1 cellular context compared by ENCODE assay signal in the genomic region with DNA sequence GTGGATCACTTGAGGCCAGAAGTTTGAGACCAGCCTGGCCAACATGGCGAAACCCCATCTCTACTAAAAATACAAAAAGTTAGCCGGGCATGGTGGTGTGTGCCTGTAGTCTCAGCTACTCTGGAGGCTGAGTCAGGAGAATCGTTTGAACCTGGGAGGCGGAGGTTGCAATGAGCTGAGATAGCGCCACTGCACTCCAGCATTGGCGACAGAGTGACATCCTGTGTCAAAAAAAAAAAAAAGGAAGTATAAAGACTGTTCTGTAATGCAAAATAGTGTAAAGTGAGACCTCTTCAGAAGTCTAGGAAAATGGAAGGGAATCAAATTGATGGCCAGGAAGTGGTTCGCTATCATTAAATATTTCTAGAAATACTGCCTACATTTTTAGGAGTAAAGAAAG.
TF ChIP-seq lines count a peak whose summit lies in the region.

No MANE protein-coding gene starts in this region.

TF ChIP-seq in K562, 482 proteins besides CTCF, POLR2A, EP300 and RAD21:
- TF ChIP-seq MEIS2 (IDR thresholded peaks at IDR 0.05; ENCODE audit: partially characterized antibody), result peak; percentile 6
- TF ChIP-seq ZNF316 (IDR thresholded peaks at IDR 0.05), result 0 out of 2 replicates have a peak, but pooled peaks have one; percentile 4
- TF ChIP-seq, protein P1, sequence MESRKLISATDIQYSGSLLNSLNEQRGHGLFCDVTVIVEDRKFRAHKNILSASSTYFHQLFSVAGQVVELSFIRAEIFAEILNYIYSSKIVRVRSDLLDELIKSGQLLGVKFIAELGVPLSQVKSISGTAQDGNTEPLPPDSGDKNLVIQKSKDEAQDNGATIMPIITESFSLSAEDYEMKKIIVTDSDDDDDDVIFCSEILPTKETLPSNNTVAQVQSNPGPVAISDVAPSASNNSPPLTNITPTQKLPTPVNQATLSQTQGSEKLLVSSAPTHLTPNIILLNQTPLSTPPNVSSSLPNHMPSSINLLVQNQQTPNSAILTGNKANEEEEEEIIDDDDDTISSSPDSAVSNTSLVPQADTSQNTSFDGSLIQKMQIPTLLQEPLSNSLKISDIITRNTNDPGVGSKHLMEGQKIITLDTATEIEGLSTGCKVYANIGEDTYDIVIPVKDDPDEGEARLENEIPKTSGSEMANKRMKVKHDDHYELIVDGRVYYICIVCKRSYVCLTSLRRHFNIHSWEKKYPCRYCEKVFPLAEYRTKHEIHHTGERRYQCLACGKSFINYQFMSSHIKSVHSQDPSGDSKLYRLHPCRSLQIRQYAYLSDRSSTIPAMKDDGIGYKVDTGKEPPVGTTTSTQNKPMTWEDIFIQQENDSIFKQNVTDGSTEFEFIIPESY (CRISPR knock-in tag; IDR thresholded peaks at IDR 0.05), result peak; percentile 92
- TF ChIP-seq CC2D1A (IDR thresholded peaks at IDR 0.05), result peak; percentile 45; the same call in 1 of the 2 replicates
- TF ChIP-seq ZNF384 (IDR thresholded peaks at IDR 0.05; ENCODE audit: low read depth, low read length), result 0 out of 2 replicates have a peak, but pooled peaks have one; percentile 32
- TF ChIP-seq SMARCA5 (IDR thresholded peaks at IDR 0.05), result peak; percentile 31; the same call in 1 of the 2 replicates
- peak; percentile 41; the same call in 1 of the 2 replicates for TF ChIP-seq BCOR (IDR thresholded peaks at IDR 0.05)
- TF ChIP-seq, protein P2, sequence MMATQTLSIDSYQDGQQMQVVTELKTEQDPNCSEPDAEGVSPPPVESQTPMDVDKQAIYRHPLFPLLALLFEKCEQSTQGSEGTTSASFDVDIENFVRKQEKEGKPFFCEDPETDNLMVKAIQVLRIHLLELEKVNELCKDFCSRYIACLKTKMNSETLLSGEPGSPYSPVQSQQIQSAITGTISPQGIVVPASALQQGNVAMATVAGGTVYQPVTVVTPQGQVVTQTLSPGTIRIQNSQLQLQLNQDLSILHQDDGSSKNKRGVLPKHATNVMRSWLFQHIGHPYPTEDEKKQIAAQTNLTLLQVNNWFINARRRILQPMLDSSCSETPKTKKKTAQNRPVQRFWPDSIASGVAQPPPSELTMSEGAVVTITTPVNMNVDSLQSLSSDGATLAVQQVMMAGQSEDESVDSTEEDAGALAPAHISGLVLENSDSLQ (IDR thresholded peaks at IDR 0.05), result 0 out of 2 replicates have a peak, but pooled peaks have one; percentile 29
